2 cellular contexts compared by ENCODE assay signal in genomic region chr9:120693609-120694008, GRCh38.
TF ChIP-seq lines count a peak whose summit lies in the region.

No MANE protein-coding gene starts in this region.

TF ChIP-seq in HEK293, 187 proteins besides CTCF, POLR2A, EP300 and RAD21 (continued from another document):
- peak; percentile 13; the same call in 1 of the 2 replicates for TF ChIP-seq PRDM6 (tag by site-specific recombination; IDR thresholded peaks at IDR 0.05)

TF ChIP-seq in HepG2, 621 proteins besides CTCF, POLR2A, EP300 and RAD21 (continued from another document and continues in another):
- TF ChIP-seq TERF1 (CRISPR knock-in tag; IDR thresholded peaks at IDR 0.05), result no peak
- no peak for TF ChIP-seq ARID3A (IDR thresholded peaks at IDR 0.05; ENCODE audit: low read depth, low read length)
- TF ChIP-seq SAFB2 (CRISPR knock-in tag; IDR thresholded peaks at IDR 0.05; ENCODE audit: borderline replicate concordance, low read depth), result no peak
- TF ChIP-seq RARA (CRISPR knock-in tag; IDR thresholded peaks at IDR 0.05), result no peak
- TF ChIP-seq AHDC1 (CRISPR knock-in tag; IDR thresholded peaks at IDR 0.05; ENCODE audit: borderline replicate concordance), result peak; percentile 27; the same call in 1 of the 2 replicates
- TF ChIP-seq ZNF180 (CRISPR knock-in tag; IDR thresholded peaks at IDR 0.05; ENCODE audit: borderline replicate concordance, low read depth), result no peak
- no peak for TF ChIP-seq ZNF883 (CRISPR knock-in tag; IDR thresholded peaks at IDR 0.05; ENCODE audit: not compliant biosample characterization)
- TF ChIP-seq SAP130 (CRISPR knock-in tag; IDR thresholded peaks at IDR 0.05; ENCODE audit: low read depth), result peak; percentile 41; the same call in 1 of the 2 replicates
- TF ChIP-seq PHF5A (CRISPR knock-in tag; IDR thresholded peaks at IDR 0.05; ENCODE audit: low read depth, unreplicated experiment), result no peak
- no peak for TF ChIP-seq TSC22D2 (CRISPR knock-in tag; IDR thresholded peaks at IDR 0.05; ENCODE audit: borderline replicate concordance)
- TF ChIP-seq THAP7 (CRISPR knock-in tag; IDR thresholded peaks at IDR 0.05), result no peak
- TF ChIP-seq ZNF891 (CRISPR knock-in tag; IDR thresholded peaks at IDR 0.05), result no peak
- peak; percentile 68 for TF ChIP-seq HNF1A (IDR thresholded peaks at IDR 0.05; ENCODE audit: low read depth)
- peak; percentile 73; the same call in 1 of the 2 replicates for TF ChIP-seq HNF1A (CRISPR knock-in tag; IDR thresholded peaks at IDR 0.05; ENCODE audit: borderline replicate concordance)
- no peak for TF ChIP-seq FLYWCH1 (CRISPR knock-in tag; IDR thresholded peaks at IDR 0.05)
- no peak for TF ChIP-seq JARID2 (CRISPR knock-in tag; IDR thresholded peaks at IDR 0.05; ENCODE audit: insufficient replicate concordance)
- TF ChIP-seq ZFP36L2 (CRISPR knock-in tag; IDR thresholded peaks at IDR 0.05), result no peak
- no peak for TF ChIP-seq ZNF138 (CRISPR knock-in tag; IDR thresholded peaks at IDR 0.05; ENCODE audit: low read depth)
- peak; percentile 25; the same call in 1 of the 2 replicates for TF ChIP-seq ZNF362 (CRISPR knock-in tag; IDR thresholded peaks at IDR 0.05; ENCODE audit: borderline replicate concordance)
- TF ChIP-seq ZNF335 (CRISPR knock-in tag; IDR thresholded peaks at IDR 0.05), result no peak
- no peak for TF ChIP-seq TRIM24 (CRISPR knock-in tag; IDR thresholded peaks at IDR 0.05)
- TF ChIP-seq ZFAT (CRISPR knock-in tag; conservative IDR thresholded peaks at IDR 0.05), result no peak
- TF ChIP-seq ATF4 (CRISPR knock-in tag; IDR thresholded peaks at IDR 0.05), result no peak
- TF ChIP-seq MED8 (CRISPR knock-in tag; IDR thresholded peaks at IDR 0.05; ENCODE audit: insufficient replicate concordance), result no peak
- TF ChIP-seq ZNF276 (CRISPR knock-in tag; IDR thresholded peaks at IDR 0.05; ENCODE audit: low read depth), result no peak
- no peak for TF ChIP-seq ZSCAN25 (CRISPR knock-in tag; IDR thresholded peaks at IDR 0.05)
- TF ChIP-seq GABPA (IDR thresholded peaks at IDR 0.05; ENCODE audit: low read depth, low read length), result no peak
- no peak for TF ChIP-seq GABPA (CRISPR knock-in tag; IDR thresholded peaks at IDR 0.05; ENCODE audit: low read depth)
- TF ChIP-seq ONECUT2 (CRISPR knock-in tag; IDR thresholded peaks at IDR 0.05), result no peak
- peak; percentile 49; the same call in 1 of the 2 replicates for TF ChIP-seq NFIC (IDR thresholded peaks at IDR 0.05; ENCODE audit: low read length)
- no peak for TF ChIP-seq MIER2 (CRISPR knock-in tag; IDR thresholded peaks at IDR 0.05)
- no peak for TF ChIP-seq NCOA5 (CRISPR knock-in tag; IDR thresholded peaks at IDR 0.05)
- TF ChIP-seq TRIM22 (IDR thresholded peaks at IDR 0.05), result no peak
- no peak for TF ChIP-seq ZNF337 (CRISPR knock-in tag; IDR thresholded peaks at IDR 0.05; ENCODE audit: borderline replicate concordance, low read depth)
